Comparison of ENCODE assay signal across 10 cellular contexts in genomic region chr3:172125963-172126403, GRCh38.
DNase-seq lines count a peak whose midpoint lies in the region; ATAC-seq and TF ChIP-seq lines count a peak whose summit lies in the region.
"Had no signal": no experiment of that assay in that cellular context is flagged by ENCODE, and none has a peak within 500 bp of the region (broad histone marks: within the 10 kb centered on the region; RNA-seq: fewer than 3 reads in every experiment).

No MANE protein-coding gene starts in this region.

- POLR2A ChIA-PET in BJ (lab: Charles Lee) = interaction anchor here (1.0 kb wide), 1 partner anchor 12 kb away, joined by 3 read pairs; no protein-coding TSS in a partner anchor

- no peak overlapping the region for H3K9ac ChIP-seq in trophoblast cell (ENCODE audit: low read length)

- H3K4me1 ChIP-seq in RWPE2 (ENCODE audit: insufficient read depth, poor library complexity, severe bottlenecking) = peaks cover 45% of the 10 kb centered on the region
- peaks cover 5 to 31% of the 10 kb centered on the region in 2 experiments for H3K4me1 ChIP-seq in trophoblast cell (ENCODE audit: control insufficient read depth in 1 of 2, insufficient read depth in 2 of 2, low read length in 2 of 2)

- no peak overlapping the region for H2AFZ ChIP-seq in trophoblast cell (ENCODE audit: insufficient read depth, low read length, poor library complexity)

- WGBS in trophoblast cell (ENCODE audit: extremely low coverage, insufficient coverage, insufficient read length) = no CpG with 5 or more reads among the region's 6 CpGs

- H3K9me3 ChIP-seq in RWPE2 (ENCODE audit: severe bottlenecking) (no peaks in the 10 kb centered on the region), trophoblast cell (ENCODE audit: insufficient read depth, low read depth, low read length) (no peaks in the 10 kb centered on the region)

- peaks cover 5% of the 10 kb centered on the region for H3K79me1 ChIP-seq in trophoblast cell (ENCODE audit: low read length)

- H3K14ac ChIP-seq in trophoblast cell (ENCODE audit: low read length) = no peak overlapping the region

- H3K27ac ChIP-seq in RWPE2 (ENCODE audit: poor library complexity, severe bottlenecking) = peak overlapping the region; percentile 87
- H3K27ac ChIP-seq in trophoblast cell (ENCODE audit: low read depth, low read length) = peak overlapping the region; percentile 56

- intact Hi-C loops in Right ventricle myocardium superior (cut with DNase I) = no loop called here

- H4K8ac ChIP-seq in trophoblast cell (ENCODE audit: low read depth, low read length) = no peak overlapping the region

- no peak overlapping the region for H4K12ac ChIP-seq in trophoblast cell (ENCODE audit: low read depth, low read length)

- H2BK5ac ChIP-seq in trophoblast cell (ENCODE audit: low read depth, low read length, poor library complexity) = no peak overlapping the region

- ATAC-seq in RWPE2 (ENCODE audit: low read depth) (no peak), Right ventricle myocardium superior (ENCODE audit: poor library complexity) (peak; percentile 68)

- no peak overlapping the region for H4K91ac ChIP-seq in trophoblast cell (ENCODE audit: low read depth, low read length)

- H3K4ac ChIP-seq in trophoblast cell (ENCODE audit: low read depth, low read length) = no peak overlapping the region

- no peak overlapping the region for H2BK120ac ChIP-seq in trophoblast cell (ENCODE audit: insufficient read depth, low read length, poor library complexity)

- H3K23ac ChIP-seq in trophoblast cell (ENCODE audit: low read length) = no peak overlapping the region

- H3K36me3 ChIP-seq in BJ (ENCODE audit: control insufficient read depth, insufficient read depth, low read length) = peaks cover 10% of the 10 kb centered on the region
- peaks cover 57% of the 10 kb centered on the region for H3K36me3 ChIP-seq in RWPE2 (ENCODE audit: low read depth)
- H3K36me3 ChIP-seq in trophoblast cell (ENCODE audit: control insufficient read depth in 1 of 2, insufficient read depth in 2 of 2, low read length in 2 of 2) = peaks cover 2 to 3% of the 10 kb centered on the region in 2 experiments

- TF ChIP-seq CTCF in BJ (IDR thresholded peaks at IDR 0.05; ENCODE audit: insufficient read depth, low read depth, low read length) (no peak), RWPE2 (IDR thresholded peaks at IDR 0.05; ENCODE audit: poor library complexity, severe bottlenecking) (no peak)

- CTCF ChIA-PET in BJ (lab: Yijun Ruan, JAX) = no interaction called here

- no peak overlapping the region for H3K4me2 ChIP-seq in trophoblast cell (ENCODE audit: low read length)

- DNase-seq in BJ (ENCODE audit: low read depth) = peak; percentile 83
- DNase-seq in RWPE2 (ENCODE audit: low spot score) = no peak
- peak; percentile 70 for DNase-seq in Right ventricle myocardium superior
- DNase-seq in trophoblast cell = peak; percentile 33 to 65
- DNase-seq in superior temporal gyrus (ENCODE audit: extremely low spot score) = no peak
- no peak for DNase-seq in A172 (ENCODE audit: low spot score)
- no peak for DNase-seq in NCI-H1930 (lab: John Stamatoyannopoulos, UW)
- no peak for DNase-seq in C1 segment of cervical spinal cord (lab: John Stamatoyannopoulos, UW)
- DNase-seq: activated naive CD4-positive, alpha-beta T cell treated with anti-CD3 and anti-CD28 coated beads for 36 hours; DND-41 had no signal

- peaks cover 2% of the 10 kb centered on the region for H3K79me2 ChIP-seq in trophoblast cell (ENCODE audit: control insufficient read depth, insufficient read depth, low read length, poor library complexity)

- H2BK12ac ChIP-seq in trophoblast cell (ENCODE audit: low read length) = peak overlapping the region; percentile 50

- H2AK5ac ChIP-seq in trophoblast cell (ENCODE audit: low read length) = no peak overlapping the region

- H3K4me3 ChIP-seq in BJ (ENCODE audit: low read depth, low read length) = no peak overlapping the region
- H3K4me3 ChIP-seq in RWPE2 (ENCODE audit: severe bottlenecking) = no peak overlapping the region
- H3K4me3 ChIP-seq in trophoblast cell (ENCODE audit: low read depth, low read length) = no peak overlapping the region

- no peaks in the 10 kb centered on the region for H3K27me3 ChIP-seq in BJ (ENCODE audit: control insufficient read depth, insufficient read depth, low read length)
- H3K27me3 ChIP-seq in RWPE2 (ENCODE audit: insufficient read depth, poor library complexity, severe bottlenecking) = no peaks in the 10 kb centered on the region
- no peaks in the 10 kb centered on the region for H3K27me3 ChIP-seq in trophoblast cell (ENCODE audit: insufficient read depth, low read length)

- peak overlapping the region; percentile 89 for H3K18ac ChIP-seq in trophoblast cell (ENCODE audit: low read length)

Comparison
In these comparisons a context has a peak if more than half of its experiments do, and no peak if none do; other contexts are left out.
1. DNase-seq: peak in BJ (single experiment), Right ventricle myocardium superior (single experiment) and trophoblast cell (2 of 2); none in RWPE2 (single experiment), superior temporal gyrus (single experiment), A172 (single experiment), NCI-H1930 (0 of 2) and C1 segment of cervical spinal cord (0 of 14).